ENCODE assay signal across 8 cellular contexts in the genomic region with DNA sequence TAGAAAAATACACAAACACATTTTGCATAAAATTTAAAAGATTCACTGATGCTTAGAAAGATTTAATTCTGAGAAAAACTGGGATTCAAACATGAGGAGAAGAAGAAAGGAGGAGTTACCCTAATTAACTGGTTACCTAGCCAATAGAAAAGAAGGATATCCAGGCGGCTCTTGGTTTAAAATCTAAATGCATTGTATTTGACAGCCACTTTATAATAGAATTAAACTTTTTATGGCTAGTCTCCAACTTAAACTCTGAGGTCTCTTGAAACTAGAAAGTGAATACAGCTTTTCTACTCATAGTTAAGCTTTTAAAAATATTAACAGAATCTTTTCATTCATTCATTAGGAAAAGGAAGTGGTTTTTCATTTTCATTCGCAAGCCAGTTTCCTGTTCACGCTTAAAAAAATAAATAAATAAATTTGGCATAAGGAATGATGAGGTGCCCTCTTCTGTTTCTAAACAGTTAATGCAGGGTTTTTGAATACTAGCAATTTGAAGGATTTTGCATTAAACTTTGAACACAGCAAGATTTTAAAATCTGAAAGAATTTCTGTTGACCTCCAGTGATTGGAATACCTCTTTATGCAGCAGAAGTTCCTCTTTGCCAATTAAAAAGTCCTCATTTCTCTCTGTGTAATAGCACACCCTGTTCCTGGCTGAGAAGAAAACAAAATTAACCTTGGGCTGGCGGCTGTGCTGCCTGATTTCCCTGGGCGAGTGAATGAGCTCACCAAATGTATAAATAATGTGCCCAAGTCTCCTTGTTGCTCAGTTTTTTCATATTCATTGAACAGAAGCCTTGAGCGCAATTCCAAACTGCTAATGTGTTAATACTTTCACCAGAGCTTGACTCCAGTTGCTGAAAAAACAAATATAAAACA.
DNase-seq lines count a peak whose midpoint lies in the region; ATAC-seq, FAIRE-seq and TF ChIP-seq lines count a peak whose summit lies in the region.

No MANE protein-coding gene starts in this region.

- H3K4me1 Mint-ChIP-seq in type B pancreatic cell (ENCODE audit: unreplicated experiment) = peaks cover 8% of the 10 kb centered on the region

- peak; percentile 39 for FAIRE-seq in keratinocyte (lab: Jason Lieb, UNC)

- H3K9me3 ChIP-seq in right atrium auricular region (no peaks in the 10 kb centered on the region), keratinocyte (ENCODE audit: control insufficient read depth, low read depth, low read length) (no peaks in the 10 kb centered on the region)

- H3K27ac ChIP-seq in right atrium auricular region (no peak overlapping the region), keratinocyte (ENCODE audit: control insufficient read depth, insufficient read depth, low read length) (no peak overlapping the region)

- peak; percentile 59 for ATAC-seq in Right ventricle myocardium inferior
- peak; percentile 24 for ATAC-seq in HG02852 (IDR thresholded peaks at IDR 0.05; ENCODE audit: unreplicated experiment)

- no peak for DNase-seq in Right ventricle myocardium inferior (ENCODE audit: missing footprints)
- no peak for DNase-seq in right atrium auricular region (ENCODE audit: low spot score)
- peak; percentile 52 for DNase-seq in NCI-H2107 (lab: John Stamatoyannopoulos, UW)
- peak in 38 of 58 donors; percentile 0 to 84 (median 18) for DNase-seq in anterior cingulate cortex (lab: John Stamatoyannopoulos, UW)
- no peak for DNase-seq in keratinocyte (ENCODE audit: low read depth, low spot score)
- no peak for DNase-seq in type B pancreatic cell (ENCODE audit: extremely low spot score, unreplicated experiment)
- no peak for DNase-seq in activated T-cell treated with anti-CD3 and anti-CD28 coated beads, Interleukin-2, amount 50 U/mL, for 48 hours

- no peaks in the 10 kb centered on the region for H3K9me3 Mint-ChIP-seq in type B pancreatic cell

- H3K36me3 Mint-ChIP-seq in type B pancreatic cell = no peaks in the 10 kb centered on the region

- no peaks in the 10 kb centered on the region for H3K27me3 Mint-ChIP-seq in type B pancreatic cell

- H3K4me3 ChIP-seq in right atrium auricular region (peak overlapping the region in 1 of 2 donors; percentile 8), keratinocyte (ENCODE audit: control insufficient read depth in 2 of 3, extremely low read depth in 1 of 3, insufficient read depth in 2 of 3, low read depth in 1 of 3, low read length in 3 of 3) (no peak overlapping the region)

- dilution Hi-C loops in keratinocyte (cut with MboI; ENCODE audit: extremely low pct_ligation_motif_present, low sequenced_read_pairs) = loop anchor here (25.0 kb wide), 1 partner anchor 529 kb away; no protein-coding TSS in a partner anchor

- H2AFZ ChIP-seq in keratinocyte (ENCODE audit: control insufficient read depth, low read length) = peak overlapping the region; percentile 38

- TF ChIP-seq CTCF in right atrium auricular region (IDR thresholded peaks at IDR 0.05) (peak in 1 of 2 donors; percentile 69), keratinocyte (optimal IDR thresholded peaks at IDR 0.05 in 1 of 3, IDR thresholded peaks at IDR 0.05 in 1 of 3, conservative IDR thresholded peaks at IDR 0.05 in 1 of 3; ENCODE audit: extremely low read depth in 1 of 3, insufficient read depth in 2 of 3, low read length in 3 of 3) (peak in 2 of 3 experiments; percentile 32 to 54), type B pancreatic cell (conservative IDR thresholded peaks at IDR 0.05) (peak; percentile 82)

- H3K4me3 Mint-ChIP-seq in type B pancreatic cell = peak overlapping the region; percentile 23

- H3K36me3 ChIP-seq in right atrium auricular region = no peaks in the 10 kb centered on the region
- no peaks in the 10 kb centered on the region for H3K36me3 ChIP-seq in keratinocyte (ENCODE audit: control insufficient read depth in 2 of 2, extremely low read depth in 1 of 2, insufficient read depth in 2 of 2, low read length in 2 of 2)

- H3K9me1 ChIP-seq in keratinocyte (ENCODE audit: control insufficient read depth, extremely low read depth, insufficient read depth, low read length) = no peaks in the 10 kb centered on the region

- H3K27ac Mint-ChIP-seq in type B pancreatic cell = no peak overlapping the region

- intact Hi-C loops in Right ventricle myocardium inferior (cut with DNase I) = loop anchor here (1.0 kb wide), 1 partner anchor 530 kb away; no protein-coding TSS in a partner anchor

- no peak overlapping the region for H3K9ac ChIP-seq in keratinocyte (ENCODE audit: control insufficient read depth, extremely low read depth, insufficient read depth, low read length)

- no peaks in the 10 kb centered on the region for H3K79me2 ChIP-seq in keratinocyte (ENCODE audit: control insufficient read depth, insufficient read depth, low read length)

- H3K27me3 ChIP-seq in right atrium auricular region = no peaks in the 10 kb centered on the region
- no peaks in the 10 kb centered on the region for H3K27me3 ChIP-seq in keratinocyte (ENCODE audit: control insufficient read depth, extremely low read depth, insufficient read depth, low read length)

- H3K4me1 ChIP-seq in right atrium auricular region (peaks cover 0 to 7% of the 10 kb centered on the region in 2 donors), keratinocyte (ENCODE audit: control insufficient read depth, extremely low read depth, insufficient read depth, low read length) (peaks cover under 1% of the 10 kb centered on the region)

- no peak overlapping the region for H3K4me2 ChIP-seq in keratinocyte (ENCODE audit: control insufficient read depth, extremely low read depth, insufficient read depth, low read depth, low read length)

- H4K20me1 ChIP-seq in keratinocyte (ENCODE audit: control insufficient read depth, extremely low read depth, insufficient read depth, low read length) = no peaks in the 10 kb centered on the region

Comparison
In these comparisons a context has a peak if more than half of its experiments do, and no peak if none do; other contexts are left out.
1. DNase-seq: peak in NCI-H2107 (single experiment) and anterior cingulate cortex (38 of 58); none in Right ventricle myocardium inferior (single experiment), right atrium auricular region (single experiment), keratinocyte (single experiment), type B pancreatic cell (single experiment) and activated T-cell treated with anti-CD3 and anti-CD28 coated beads, Interleukin-2, amount 50 U/mL, for 48 hours (0 of 2).